In genomic region chr18:3709166-3709565, GRCh38 we compare ENCODE assay signal across 1 cellular context.
TF ChIP-seq lines count a peak whose summit lies in the region.

No MANE protein-coding gene starts in this region.

TF ChIP-seq in K562, 482 proteins besides CTCF, POLR2A, EP300 and RAD21 (continued from another document):
- TF ChIP-seq MBD2 (IDR thresholded peaks at IDR 0.05; ENCODE audit: borderline replicate concordance, low read depth) (no peak), NEUROD1 (IDR thresholded peaks at IDR 0.05; ENCODE audit: borderline replicate concordance, low read depth, low read length, partially characterized antibody) (no peak), MECOM (CRISPR knock-in tag; IDR thresholded peaks at IDR 0.05) (no peak), JUND (IDR thresholded peaks at IDR 0.05; ENCODE audit: borderline replicate concordance, low read depth, low read length) (no peak), JUND (tag; IDR thresholded peaks at IDR 0.05; ENCODE audit: borderline replicate concordance, low read depth, low read length) (peak; percentile 41; the same call in 2 of the 3 replicates), FOXA3 (CRISPR knock-in tag; conservative IDR thresholded peaks at IDR 0.05 in 1 of 2, IDR thresholded peaks at IDR 0.05 in 1 of 2) (no peak), CBFA2T2 (conservative IDR thresholded peaks at IDR 0.05) (no peak), ZKSCAN8 (CRISPR knock-in tag; IDR thresholded peaks at IDR 0.05) (peak; percentile 73; the same call in 1 of the 2 replicates), MCM2 (IDR thresholded peaks at IDR 0.05; ENCODE audit: low read depth) (no peak), ZNF609 (CRISPR knock-in tag; IDR thresholded peaks at IDR 0.05; ENCODE audit: borderline replicate concordance) (no peak)
